34 cellular contexts compared by ENCODE assay signal in genomic region chr6:18514180-18514579, GRCh38.
"Had no signal": no experiment of that assay in that cellular context is flagged by ENCODE, and none has a peak within 500 bp of the region (broad histone marks: within the 10 kb centered on the region; RNA-seq: fewer than 3 reads in every experiment).

No MANE protein-coding gene starts in this region.

- H3K4me3 Mint-ChIP-seq: activated CD4-positive, alpha-beta memory T cell treated with anti-CD3 and anti-CD28 coated beads, Interleukin-2, amount 10 ng/mL, durations not matched to agents 7 days and 5 days; activated CD4-positive, alpha-beta T cell treated with anti-CD3 and anti-CD28 coated beads for 36 hours; activated CD4-positive, alpha-beta T cell treated with anti-CD3 and anti-CD28 coated beads, Interleukin-2, amount 10 ng/mL, durations not matched to agents 7 days and 5 days; activated CD8-positive, alpha-beta memory T cell treated with anti-CD3 and anti-CD28 coated beads, Interleukin-2, amount 10 ng/mL, durations not matched to agents 7 days and 5 days; activated CD8-positive, alpha-beta T cell treated with anti-CD3 and anti-CD28 coated beads, Interleukin-2, amount 10 ng/mL, durations not matched to agents 7 days and 5 days; activated naive CD4-positive, alpha-beta T cell treated with anti-CD3 and anti-CD28 coated beads, Interleukin-2, amount 10 ng/mL, durations not matched to agents 7 days and 5 days; activated naive CD4-positive, alpha-beta T cell treated with anti-CD3 and anti-CD28 coated beads, Interleukin-2, amount 50 U/mL, for 24 hours; activated naive CD8-positive, alpha-beta T cell; activated naive CD8-positive, alpha-beta T cell treated with anti-CD3 and anti-CD28 coated beads, Interleukin-2, amount 10 ng/mL, durations not matched to agents 7 days and 5 days; activated naive CD8-positive, alpha-beta T cell treated with anti-CD3 and anti-CD28 coated beads, Interleukin-2, amount 50 U/mL, for 24 hours; activated T-cell treated with anti-CD3 and anti-CD28 coated beads, Interleukin-2, amount 50 U/mL, for 24 hours; brain; central memory CD8-positive, alpha-beta T cell; T-helper 1 cell treated with Interleukin-12 subunit alpha and Interleukin-12 subunit beta and Interleukin-4 antibody, amounts not matched to agents 30 μg/mL and 1 μg/mL, for 36 hours; T-helper 2 cell treated with Interferon-gamma antibody and Interleukin-4, amounts not matched to agents 5 μg/mL and 100 μg/mL, for 36 hours had no signal

- H3K27me3 ChIP-seq: ascending aorta, cardiac muscle cell had no signal

- H3K27ac ChIP-seq: ascending aorta, cardiac muscle cell, VCaP had no signal

- H3K9me3 Mint-ChIP-seq: activated CD4-positive, alpha-beta memory T cell treated with anti-CD3 and anti-CD28 coated beads, Interleukin-2, amount 10 ng/mL, durations not matched to agents 7 days and 5 days; activated CD4-positive, alpha-beta T cell treated with anti-CD3 and anti-CD28 coated beads, Interleukin-2, amount 10 ng/mL, durations not matched to agents 7 days and 5 days; activated naive CD4-positive, alpha-beta T cell treated with anti-CD3 and anti-CD28 coated beads, Interleukin-2, amount 10 ng/mL, durations not matched to agents 7 days and 5 days; activated naive CD4-positive, alpha-beta T cell treated with anti-CD3 and anti-CD28 coated beads, Interleukin-2, amount 50 U/mL, for 24 hours; activated naive CD8-positive, alpha-beta T cell treated with anti-CD3 and anti-CD28 coated beads, Interleukin-2, amount 10 ng/mL, durations not matched to agents 7 days and 5 days; activated naive CD8-positive, alpha-beta T cell treated with anti-CD3 and anti-CD28 coated beads, Interleukin-2, amount 50 U/mL, for 24 hours; activated T-cell treated with anti-CD3 and anti-CD28 coated beads, Interleukin-2, amount 50 U/mL, for 24 hours; activated T-helper 2 cell treated with anti-CD3 and anti-CD28 coated beads, Interferon-gamma antibody, Interleukin-2, Interleukin-4, amounts not matched to agents 10 μg/mL and 5 μg/mL and 100 μg/mL, durations not matched to agents 14 hours and 24 hours and 36 hours; central memory CD8-positive, alpha-beta T cell; T-helper 1 cell treated with Interleukin-12 subunit alpha and Interleukin-12 subunit beta and Interleukin-4 antibody, amounts not matched to agents 30 μg/mL and 1 μg/mL, for 36 hours; T-helper 2 cell treated with Interferon-gamma antibody and Interleukin-4, amounts not matched to agents 5 μg/mL and 100 μg/mL, for 36 hours had no signal

- H3K27me3 Mint-ChIP-seq: activated naive CD4-positive, alpha-beta T cell treated with anti-CD3 and anti-CD28 coated beads, Interleukin-2, amount 10 ng/mL, durations not matched to agents 7 days and 5 days; activated naive CD4-positive, alpha-beta T cell treated with anti-CD3 and anti-CD28 coated beads, Interleukin-2, amount 50 U/mL, for 24 hours; central memory CD8-positive, alpha-beta T cell had no signal

- H3K27ac Mint-ChIP-seq: activated CD4-positive, alpha-beta memory T cell treated with anti-CD3 and anti-CD28 coated beads, Interleukin-2, amount 10 ng/mL, durations not matched to agents 7 days and 5 days; activated CD4-positive, alpha-beta T cell treated with anti-CD3 and anti-CD28 coated beads for 36 hours; activated CD4-positive, alpha-beta T cell treated with anti-CD3 and anti-CD28 coated beads, Interleukin-2, amount 10 ng/mL, durations not matched to agents 7 days and 5 days; activated CD8-positive, alpha-beta memory T cell treated with anti-CD3 and anti-CD28 coated beads, Interleukin-2, amount 10 ng/mL, durations not matched to agents 7 days and 5 days; activated CD8-positive, alpha-beta T cell treated with anti-CD3 and anti-CD28 coated beads, Interleukin-2, amount 10 ng/mL, durations not matched to agents 7 days and 5 days; activated naive CD4-positive, alpha-beta T cell treated with anti-CD3 and anti-CD28 coated beads, Interleukin-2, amount 10 ng/mL, durations not matched to agents 7 days and 5 days; activated naive CD4-positive, alpha-beta T cell treated with anti-CD3 and anti-CD28 coated beads, Interleukin-2, amount 50 U/mL, for 24 hours; activated naive CD8-positive, alpha-beta T cell; activated naive CD8-positive, alpha-beta T cell treated with anti-CD3 and anti-CD28 coated beads, Interleukin-2, amount 10 ng/mL, durations not matched to agents 7 days and 5 days; activated naive CD8-positive, alpha-beta T cell treated with anti-CD3 and anti-CD28 coated beads, Interleukin-2, amount 50 U/mL, for 24 hours; activated T-helper 2 cell treated with anti-CD3 and anti-CD28 coated beads, Interferon-gamma antibody, Interleukin-2, Interleukin-4, amounts not matched to agents 10 μg/mL and 5 μg/mL and 100 μg/mL, durations not matched to agents 14 hours and 24 hours and 36 hours; brain; T-helper 2 cell treated with Interferon-gamma antibody and Interleukin-4, amounts not matched to agents 5 μg/mL and 100 μg/mL, for 36 hours had no signal

- H3K36me3 Mint-ChIP-seq: activated CD8-positive, alpha-beta memory T cell treated with anti-CD3 and anti-CD28 coated beads, Interleukin-2, amount 10 ng/mL, durations not matched to agents 7 days and 5 days; activated naive CD4-positive, alpha-beta T cell treated with anti-CD3 and anti-CD28 coated beads, Interleukin-2, amount 10 ng/mL, durations not matched to agents 7 days and 5 days; activated naive CD4-positive, alpha-beta T cell treated with anti-CD3 and anti-CD28 coated beads, Interleukin-2, amount 50 U/mL, for 24 hours; activated naive CD8-positive, alpha-beta T cell; activated naive CD8-positive, alpha-beta T cell treated with anti-CD3 and anti-CD28 coated beads, Interleukin-2, amount 10 ng/mL, durations not matched to agents 7 days and 5 days; brain had no signal

- H3K9me3 ChIP-seq: ascending aorta had no signal

- H3K36me3 ChIP-seq: ascending aorta, cardiac muscle cell had no signal

- H3K4me1 Mint-ChIP-seq: activated naive CD4-positive, alpha-beta T cell treated with anti-CD3 and anti-CD28 coated beads, Interleukin-2, amount 10 ng/mL, durations not matched to agents 7 days and 5 days; activated naive CD4-positive, alpha-beta T cell treated with anti-CD3 and anti-CD28 coated beads, Interleukin-2, amount 50 U/mL, for 24 hours; central memory CD8-positive, alpha-beta T cell had no signal

- DNase-seq: activated CD4-positive, alpha-beta memory T cell treated with anti-CD3 and anti-CD28 coated beads, Interleukin-2, amount 10 ng/mL, durations not matched to agents 7 days and 5 days; activated CD4-positive, alpha-beta T cell treated with anti-CD3 and anti-CD28 coated beads for 1 hour; activated CD4-positive, alpha-beta T cell treated with anti-CD3 and anti-CD28 coated beads for 36 hours; activated CD4-positive, alpha-beta T cell treated with anti-CD3 and anti-CD28 coated beads for 48 hours; activated CD4-positive, alpha-beta T cell treated with anti-CD3 and anti-CD28 coated beads, Interleukin-2, amount 10 ng/mL, durations not matched to agents 7 days and 5 days; activated CD4-positive, alpha-beta T cell treated with anti-CD3 and anti-CD28 coated beads, Interleukin-2, amount 50 U/mL, for 48 hours; activated CD4-positive, CD25-positive, alpha-beta regulatory T cell; activated CD8-positive, alpha-beta memory T cell treated with anti-CD3 and anti-CD28 coated beads for 24 hours; activated CD8-positive, alpha-beta memory T cell treated with anti-CD3 and anti-CD28 coated beads, Interleukin-2, amount 10 ng/mL, durations not matched to agents 7 days and 5 days; activated CD8-positive, alpha-beta memory T cell treated with anti-CD3 and anti-CD28 coated beads, Interleukin-2, amount 50 U/mL, for 48 hours; activated CD8-positive, alpha-beta T cell treated with anti-CD3 and anti-CD28 coated beads, Interleukin-2, amount 10 ng/mL, durations not matched to agents 7 days and 5 days; activated effector memory CD4-positive, alpha-beta T cell treated with Interleukin-2 at 50 U/mL for 16 hours; activated gamma-delta T cell; activated naive CD4-positive, alpha-beta T cell treated with anti-CD3 and anti-CD28 coated beads, Interleukin-2, amount 10 ng/mL, durations not matched to agents 7 days and 5 days; activated naive CD4-positive, alpha-beta T cell treated with Interleukin-2 at 50 U/mL for 16 hours; activated naive CD8-positive, alpha-beta T cell treated with anti-CD3 and anti-CD28 coated beads, Interleukin-2, amount 10 ng/mL, durations not matched to agents 7 days and 5 days; activated naive CD8-positive, alpha-beta T cell treated with anti-CD3 and anti-CD28 coated beads, Interleukin-2, amount 50 U/mL, for 24 hours; activated T-cell treated with anti-CD3 and anti-CD28 coated beads, Interleukin-2, amount 50 U/mL, for 24 hours; amygdala; anterior cingulate cortex; caudate nucleus; cerebellar nuclear complex; T-helper 1 cell; T-helper 9 cell had no signal

- H3K4me3 ChIP-seq: ascending aorta, cardiac muscle cell had no signal
